Comparison of ENCODE assay signal across 18 cellular contexts in genomic region chr1:7302873-7303272, GRCh38.
DNase-seq lines count a peak whose midpoint lies in the region; ATAC-seq, FAIRE-seq and TF ChIP-seq lines count a peak whose summit lies in the region.
"Had no signal": no experiment of that assay in that cellular context is flagged by ENCODE, and none has a peak within 500 bp of the region (broad histone marks: within the 10 kb centered on the region; RNA-seq: fewer than 3 reads in every experiment).

No MANE protein-coding gene starts in this region.

- no peaks in the 10 kb centered on the region for H3K9me3 Mint-ChIP-seq in T-helper 2 cell treated with Interferon-gamma antibody and Interleukin-4, amounts not matched to agents 5 μg/mL and 100 μg/mL, for 36 hours
- H3K9me3 Mint-ChIP-seq: natural killer cell had no signal

- H3K36me3 Mint-ChIP-seq in T-helper 2 cell treated with Interferon-gamma antibody and Interleukin-4, amounts not matched to agents 5 μg/mL and 100 μg/mL, for 36 hours (ENCODE audit: low read depth) = no peaks in the 10 kb centered on the region
- H3K36me3 Mint-ChIP-seq: CD4-positive, alpha-beta memory T cell; natural killer cell had no signal

- TF ChIP-seq EP300 in A549 (IDR thresholded peaks at IDR 0.05) = no peak
- no peak for TF ChIP-seq EP300 in sigmoid colon (IDR thresholded peaks at IDR 0.05)

- in situ Hi-C loops in SK-MEL-5 (cut with HindIII; ENCODE audit: low pct_unique_long_range_greater_than_20kb, low sequenced_read_pairs) = no loop called here

- TF ChIP-seq CTCF in A549 (IDR thresholded peaks at IDR 0.05) (no peak), sigmoid colon (IDR thresholded peaks at IDR 0.05) (no peak)

- H3K36me3 ChIP-seq in sigmoid colon = no peaks in the 10 kb centered on the region
- H3K36me3 ChIP-seq: cardiac muscle cell, left lung, SJCRH30, stomach had no signal

- H3K4me1 ChIP-seq in A549 (peaks cover 61% of the 10 kb centered on the region), sigmoid colon (peaks cover 0 to 38% (median 35%) of the 10 kb centered on the region in 4 donors)
- H3K4me1 ChIP-seq: left lung had no signal

- POLR2A ChIA-PET in A549 (lab: Yijun Ruan, JAX) = no interaction called here

- peak overlapping the region; percentile 97 to 98 for H3K27ac ChIP-seq in A549
- H3K27ac ChIP-seq in sigmoid colon = no peak overlapping the region
- H3K27ac ChIP-seq: cardiac muscle cell, left lung, stomach had no signal

- H3K4me3 ChIP-seq in A549 (no peak overlapping the region), sigmoid colon (no peak overlapping the region)
- H3K4me3 ChIP-seq: cardiac muscle cell, left lung, SJCRH30, stomach had no signal

- no peak for TF ChIP-seq POLR2A in A549 (IDR thresholded peaks at IDR 0.05; ENCODE audit: low read length)
- TF ChIP-seq POLR2A in sigmoid colon (IDR thresholded peaks at IDR 0.05) = no peak

- H3K9me3 ChIP-seq in A549 = peaks cover 27% of the 10 kb centered on the region
- no peaks in the 10 kb centered on the region for H3K9me3 ChIP-seq in sigmoid colon

- DNase-seq in A549 (ENCODE audit: low read depth in 1 of 2, low spot score in 1 of 2) = peak; percentile 41 to 82
- DNase-seq in COLO668 (lab: John Stamatoyannopoulos, UW; ENCODE audit: unreplicated experiment) = peak; percentile 45
- DNase-seq in SK-MEL-5 (ENCODE audit: low read depth, low spot score) = peak; percentile 12
- DNase-seq in glomerular visceral epithelial cell (ENCODE audit: extremely low spot score) = peak; percentile 48
- DNase-seq in sigmoid colon = no peak
- DNase-seq in amniotic stem cell (lab: John Stamatoyannopoulos, UW) = no peak
- no peak for DNase-seq in SIG-M5 (lab: John Stamatoyannopoulos, UW)
- DNase-seq in T-helper 2 cell treated with Interferon-gamma antibody and Interleukin-4, amounts not matched to agents 5 μg/mL and 100 μg/mL, for 36 hours (ENCODE audit: low spot score) = no peak
- DNase-seq: activated naive CD4-positive, alpha-beta T cell treated with Interleukin-2 at 50 U/mL for 16 hours; CD4-positive, alpha-beta memory T cell; left lung; MV-4-11; natural killer cell; NCI-H774; SJCRH30; stomach had no signal

- no peaks in the 10 kb centered on the region for H3K4me1 Mint-ChIP-seq in T-helper 2 cell treated with Interferon-gamma antibody and Interleukin-4, amounts not matched to agents 5 μg/mL and 100 μg/mL, for 36 hours (ENCODE audit: low read depth)
- H3K4me1 Mint-ChIP-seq: CD4-positive, alpha-beta memory T cell; natural killer cell had no signal

- CTCF ChIA-PET in A549 (lab: Yijun Ruan, JAX) = no interaction called here

- 7% methylated on average over 5 of the region's 5 CpGs for WGBS in A549 (ENCODE audit: missing lambda C conversion rate)
- WGBS in sigmoid colon, 2 donors = 36 to 61% methylated on average over 5 of the region's 5 CpGs

- no peak overlapping the region for H3K4me3 Mint-ChIP-seq in T-helper 2 cell treated with Interferon-gamma antibody and Interleukin-4, amounts not matched to agents 5 μg/mL and 100 μg/mL, for 36 hours
- H3K4me3 Mint-ChIP-seq: CD4-positive, alpha-beta memory T cell; natural killer cell had no signal

- no peak overlapping the region for H3K27ac Mint-ChIP-seq in T-helper 2 cell treated with Interferon-gamma antibody and Interleukin-4, amounts not matched to agents 5 μg/mL and 100 μg/mL, for 36 hours
- H3K27ac Mint-ChIP-seq: CD4-positive, alpha-beta memory T cell; natural killer cell had no signal

- H3K4me2 ChIP-seq in A549 = peak overlapping the region; percentile 23; the same call in 1 of the 3 replicates

- H3K27me3 ChIP-seq in sigmoid colon = no peaks in the 10 kb centered on the region
- H3K27me3 ChIP-seq: cardiac muscle cell, SJCRH30, stomach had no signal

- TF ChIP-seq RAD21 in A549 (conservative IDR thresholded peaks at IDR 0.05 in 1 of 2, IDR thresholded peaks at IDR 0.05 in 1 of 2) = peak; percentile 43 to 55; a peak in 4 of 5 replicates

- no peak for FAIRE-seq in A549 (lab: Jason Lieb, UNC)
- FAIRE-seq: endometrium had no signal

- intact Hi-C loops in sigmoid colon (cut with DNase I) = no loop called here

- peaks cover 4% of the 10 kb centered on the region for H3K27me3 Mint-ChIP-seq in T-helper 2 cell treated with Interferon-gamma antibody and Interleukin-4, amounts not matched to agents 5 μg/mL and 100 μg/mL, for 36 hours (ENCODE audit: low read depth)

- peak; percentile 22 to 58; a peak in 3 of 6 replicates for ATAC-seq in A549
- ATAC-seq: left lung had no signal

TF ChIP-seq in A549, 52 proteins besides CTCF, POLR2A, EP300 and RAD21:
- peak in 1 of 2 experiments; percentile 67; a peak in 2 of 4 replicates for TF ChIP-seq CEBPB (IDR thresholded peaks at IDR 0.05)
- peak; percentile 25; the same call in 1 of the 3 replicates for TF ChIP-seq SMC3 (IDR thresholded peaks at IDR 0.05)
- TF ChIP-seq HOXB5 (CRISPR knock-in tag; IDR thresholded peaks at IDR 0.05) = no peak
- TF ChIP-seq NPAS2 (CRISPR knock-in tag; IDR thresholded peaks at IDR 0.05; ENCODE audit: borderline replicate concordance) = no peak
- TF ChIP-seq TFCP2L1 (CRISPR knock-in tag; IDR thresholded peaks at IDR 0.05) = no peak
- TF ChIP-seq HOXA7 (CRISPR knock-in tag; IDR thresholded peaks at IDR 0.05) = no peak
- no peak for TF ChIP-seq ZC3H11A (IDR thresholded peaks at IDR 0.05)
- no peak for TF ChIP-seq EHMT2 (IDR thresholded peaks at IDR 0.05; ENCODE audit: low read depth)
- TF ChIP-seq SREBF2 (IDR thresholded peaks at IDR 0.05) = no peak
- TF ChIP-seq ZSCAN20 (CRISPR knock-in tag; IDR thresholded peaks at IDR 0.05) = no peak
- TF ChIP-seq ESRRA (IDR thresholded peaks at IDR 0.05; ENCODE audit: borderline replicate concordance, low read length) = no peak
- no peak for TF ChIP-seq NR3C1 (IDR thresholded peaks at IDR 0.05)
- no peak for TF ChIP-seq ZNF302 (CRISPR knock-in tag; IDR thresholded peaks at IDR 0.05)
- TF ChIP-seq, protein P1, sequence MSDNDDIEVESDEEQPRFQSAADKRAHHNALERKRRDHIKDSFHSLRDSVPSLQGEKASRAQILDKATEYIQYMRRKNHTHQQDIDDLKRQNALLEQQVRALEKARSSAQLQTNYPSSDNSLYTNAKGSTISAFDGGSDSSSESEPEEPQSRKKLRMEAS (IDR thresholded peaks at IDR 0.05) = peak; percentile 25; the same call in 1 of the 2 replicates
- TF ChIP-seq CHD2 (IDR thresholded peaks at IDR 0.05; ENCODE audit: low read length, partially characterized antibody) = no peak
- no peak for TF ChIP-seq KDM5A (IDR thresholded peaks at IDR 0.05)
- no peak for TF ChIP-seq CBX8 (IDR thresholded peaks at IDR 0.05)
- TF ChIP-seq BCL3 (IDR thresholded peaks at IDR 0.05) = no peak
- no peak for TF ChIP-seq HOXB13 (CRISPR knock-in tag; IDR thresholded peaks at IDR 0.05; ENCODE audit: low read depth)
- no peak for TF ChIP-seq FOXS1 (CRISPR knock-in tag; IDR thresholded peaks at IDR 0.05)
- no peak for TF ChIP-seq MYC (IDR thresholded peaks at IDR 0.05; ENCODE audit: borderline replicate concordance, low read length)
- no peak for TF ChIP-seq RARB (CRISPR knock-in tag; IDR thresholded peaks at IDR 0.05)
- no peak for TF ChIP-seq GATA3 (IDR thresholded peaks at IDR 0.05; ENCODE audit: borderline replicate concordance)
- TF ChIP-seq EHF (CRISPR knock-in tag; IDR thresholded peaks at IDR 0.05) = no peak
- no peak for TF ChIP-seq TP53 (CRISPR knock-in tag; IDR thresholded peaks at IDR 0.05)

Comparison
In these comparisons a context has a peak if more than half of its experiments do, and no peak if none do; other contexts are left out.
1. DNase-seq: peak in A549 (2 of 2), COLO668 (single experiment), SK-MEL-5 (single experiment) and glomerular visceral epithelial cell (single experiment); none in sigmoid colon (single experiment), amniotic stem cell (single experiment), SIG-M5 (single experiment) and T-helper 2 cell treated with Interferon-gamma antibody and Interleukin-4, amounts not matched to agents 5 μg/mL and 100 μg/mL, for 36 hours (single experiment).
2. H3K27ac ChIP-seq: peak in A549 (2 of 2); none in sigmoid colon (0 of 4).